In genomic region chr2:62558743-62559142, GRCh38 we compare ENCODE assay signal across 38 cellular contexts. TPM values are rescaled to one million over a fixed set of nuclear protein-coding genes. Genes with fewer than 3 reads are reported as not detected.
"Had no signal": no experiment of that assay in that cellular context is flagged by ENCODE, and none has a peak within 500 bp of the region (broad histone marks: within the 10 kb centered on the region; RNA-seq: fewer than 3 reads in every experiment).

No MANE protein-coding gene starts in this region.

- H3K27me3 Mint-ChIP-seq: activated naive CD4-positive, alpha-beta T cell treated with anti-CD3 and anti-CD28 coated beads, Interleukin-2, amount 10 ng/mL, durations not matched to agents 7 days and 5 days had no signal

- H3K4me1 Mint-ChIP-seq: activated naive CD4-positive, alpha-beta T cell treated with anti-CD3 and anti-CD28 coated beads, Interleukin-2, amount 10 ng/mL, durations not matched to agents 7 days and 5 days; activated naive CD4-positive, alpha-beta T cell treated with anti-CD3 and anti-CD28 coated beads, Interleukin-2, amount 50 U/mL, for 24 hours; activated naive CD8-positive, alpha-beta T cell treated with anti-CD3 and anti-CD28 coated beads for 36 hours; activated naive CD8-positive, alpha-beta T cell treated with anti-CD3 and anti-CD28 coated beads, Interleukin-2, amount 10 ng/mL, durations not matched to agents 7 days and 5 days; activated naive CD8-positive, alpha-beta T cell treated with anti-CD3 and anti-CD28 coated beads, Interleukin-2, amount 50 U/mL, for 24 hours; activated T-helper 17 cell treated with anti-CD3 and anti-CD28 coated beads, Interleukin-2, amount 50 U/mL, for 72 hours; brain; central memory CD8-positive, alpha-beta T cell had no signal

- H3K27me3 ChIP-seq: adrenal gland, body of pancreas, brain microvascular endothelial cell, breast epithelium, cardiac muscle cell had no signal

- H3K36me3 Mint-ChIP-seq: activated naive CD4-positive, alpha-beta T cell treated with anti-CD3 and anti-CD28 coated beads, Interleukin-2, amount 10 ng/mL, durations not matched to agents 7 days and 5 days; activated naive CD4-positive, alpha-beta T cell treated with anti-CD3 and anti-CD28 coated beads, Interleukin-2, amount 50 U/mL, for 24 hours; activated naive CD4-positive, alpha-beta T cell treated with anti-CD3 and anti-CD28 coated beads, Interleukin-2, amount 50 U/mL, for 72 hours; activated naive CD8-positive, alpha-beta T cell treated with anti-CD3 and anti-CD28 coated beads for 36 hours; activated naive CD8-positive, alpha-beta T cell treated with anti-CD3 and anti-CD28 coated beads, Interleukin-2, amount 10 ng/mL, durations not matched to agents 7 days and 5 days; brain had no signal

- H3K27ac Mint-ChIP-seq: activated naive CD4-positive, alpha-beta T cell treated with anti-CD3 and anti-CD28 coated beads for 36 hours; activated naive CD4-positive, alpha-beta T cell treated with anti-CD3 and anti-CD28 coated beads, Interleukin-2, amount 10 ng/mL, durations not matched to agents 7 days and 5 days; activated naive CD4-positive, alpha-beta T cell treated with anti-CD3 and anti-CD28 coated beads, Interleukin-2, amount 50 U/mL, for 24 hours; activated naive CD4-positive, alpha-beta T cell treated with anti-CD3 and anti-CD28 coated beads, Interleukin-2, amount 50 U/mL, for 72 hours; activated naive CD8-positive, alpha-beta T cell; activated naive CD8-positive, alpha-beta T cell treated with anti-CD3 and anti-CD28 coated beads for 36 hours; activated naive CD8-positive, alpha-beta T cell treated with anti-CD3 and anti-CD28 coated beads, Interleukin-2, amount 10 ng/mL, durations not matched to agents 7 days and 5 days; activated naive CD8-positive, alpha-beta T cell treated with anti-CD3 and anti-CD28 coated beads, Interleukin-2, amount 50 U/mL, for 24 hours; activated T-cell treated with anti-CD3 and anti-CD28 coated beads, Interleukin-2, amount 50 U/mL, for 24 hours; activated T-cell treated with anti-CD3 and anti-CD28 coated beads, Interleukin-2, amount 50 U/mL, for 72 hours; activated T-helper 1 cell treated with anti-CD3 and anti-CD28 coated beads, Interleukin-12 subunit alpha, Interleukin-12 subunit beta, Interleukin-2, Interleukin-4 antibody, amounts not matched to agents 30 ng/mL and 10 ng/mL and 1 ng/mL, durations not matched to agents 14 hours and 24 hours and 36 hours; activated T-helper 17 cell treated with anti-CD3 and anti-CD28 coated beads, Interleukin-2, amount 50 U/mL, for 72 hours; activated T-helper 2 cell treated with anti-CD3 and anti-CD28 coated beads, Interferon-gamma antibody, Interleukin-2, Interleukin-4, amounts not matched to agents 10 μg/mL and 5 μg/mL and 100 μg/mL, durations not matched to agents 14 hours and 24 hours and 36 hours; brain had no signal

- DNase-seq: activated effector memory CD4-positive, alpha-beta T cell treated with anti-CD3 and anti-CD28 coated beads, Interleukin-2, amount 50 U/mL, for 16 hours; activated effector memory CD4-positive, alpha-beta T cell treated with Interleukin-2 at 50 U/mL for 16 hours; activated gamma-delta T cell; activated gamma-delta T cell treated with Interleukin-2 at 50 U/mL for 16 hours; activated naive CD4-positive, alpha-beta T cell; activated naive CD4-positive, alpha-beta T cell treated with anti-CD3 and anti-CD28 coated beads for 36 hours; activated naive CD4-positive, alpha-beta T cell treated with anti-CD3 and anti-CD28 coated beads, Interleukin-2, amount 10 ng/mL, durations not matched to agents 7 days and 5 days; activated naive CD4-positive, alpha-beta T cell treated with anti-CD3 and anti-CD28 coated beads, Interleukin-2, amount 50 U/mL, for 16 hours; activated naive CD4-positive, alpha-beta T cell treated with Interleukin-2 at 50 U/mL for 16 hours; activated naive CD8-positive, alpha-beta T cell treated with anti-CD3 and anti-CD28 coated beads for 36 hours; activated naive CD8-positive, alpha-beta T cell treated with anti-CD3 and anti-CD28 coated beads, Interleukin-2, amount 10 ng/mL, durations not matched to agents 7 days and 5 days; activated naive CD8-positive, alpha-beta T cell treated with anti-CD3 and anti-CD28 coated beads, Interleukin-2, amount 50 U/mL, for 24 hours; activated T-cell treated with anti-CD3 and anti-CD28 coated beads, Interleukin-2, amount 50 U/mL, for 24 hours; activated T-cell treated with anti-CD3 and anti-CD28 coated beads, Interleukin-2, amount 50 U/mL, for 4 hours; activated T-cell treated with anti-CD3 and anti-CD28 coated beads, Interleukin-2, amount 50 U/mL, for 48 hours; activated T-cell treated with anti-CD3 and anti-CD28 coated beads, Interleukin-2, amount 50 U/mL, for 72 hours; adrenal gland; amniotic stem cell; amygdala; anterior cingulate cortex; aorta; body of pancreas; brain microvascular endothelial cell; caudate nucleus; central memory CD4-positive, alpha-beta T cell; cerebellar nuclear complex had no signal

- H3K27ac ChIP-seq: adrenal gland, body of pancreas, brain microvascular endothelial cell, breast epithelium, cardiac muscle cell had no signal

- H3K4me3 Mint-ChIP-seq: activated naive CD4-positive, alpha-beta T cell treated with anti-CD3 and anti-CD28 coated beads for 36 hours; activated naive CD4-positive, alpha-beta T cell treated with anti-CD3 and anti-CD28 coated beads, Interleukin-2, amount 10 ng/mL, durations not matched to agents 7 days and 5 days; activated naive CD4-positive, alpha-beta T cell treated with anti-CD3 and anti-CD28 coated beads, Interleukin-2, amount 50 U/mL, for 24 hours; activated naive CD8-positive, alpha-beta T cell; activated naive CD8-positive, alpha-beta T cell treated with anti-CD3 and anti-CD28 coated beads for 36 hours; activated naive CD8-positive, alpha-beta T cell treated with anti-CD3 and anti-CD28 coated beads, Interleukin-2, amount 10 ng/mL, durations not matched to agents 7 days and 5 days; activated naive CD8-positive, alpha-beta T cell treated with anti-CD3 and anti-CD28 coated beads, Interleukin-2, amount 50 U/mL, for 24 hours; activated T-cell treated with anti-CD3 and anti-CD28 coated beads, Interleukin-2, amount 50 U/mL, for 24 hours; activated T-cell treated with anti-CD3 and anti-CD28 coated beads, Interleukin-2, amount 50 U/mL, for 4 hours; activated T-cell treated with anti-CD3 and anti-CD28 coated beads, Interleukin-2, amount 50 U/mL, for 72 hours; activated T-helper 1 cell treated with anti-CD3 and anti-CD28 coated beads, Interleukin-12 subunit alpha, Interleukin-12 subunit beta, Interleukin-2, Interleukin-4 antibody, amounts not matched to agents 30 ng/mL and 10 ng/mL and 1 ng/mL, durations not matched to agents 14 hours and 24 hours and 36 hours; activated T-helper 17 cell treated with anti-CD3 and anti-CD28 coated beads, Interleukin-2, amount 50 U/mL, for 72 hours; brain; central memory CD8-positive, alpha-beta T cell had no signal

- H3K9me3 ChIP-seq: adrenal gland, body of pancreas, breast epithelium had no signal

- FAIRE-seq: bronchial epithelial cell, colon had no signal

- H3K9me3 Mint-ChIP-seq: activated naive CD4-positive, alpha-beta T cell treated with anti-CD3 and anti-CD28 coated beads, Interleukin-2, amount 10 ng/mL, durations not matched to agents 7 days and 5 days; activated naive CD4-positive, alpha-beta T cell treated with anti-CD3 and anti-CD28 coated beads, Interleukin-2, amount 50 U/mL, for 24 hours; activated T-cell treated with anti-CD3 and anti-CD28 coated beads, Interleukin-2, amount 50 U/mL, for 4 hours; activated T-helper 1 cell treated with anti-CD3 and anti-CD28 coated beads, Interleukin-12 subunit alpha, Interleukin-12 subunit beta, Interleukin-2, Interleukin-4 antibody, amounts not matched to agents 30 ng/mL and 10 ng/mL and 1 ng/mL, durations not matched to agents 14 hours and 24 hours and 36 hours; activated T-helper 17 cell treated with anti-CD3 and anti-CD28 coated beads, Interleukin-2, amount 50 U/mL, for 72 hours; activated T-helper 2 cell treated with anti-CD3 and anti-CD28 coated beads, Interferon-gamma antibody, Interleukin-2, Interleukin-4, amounts not matched to agents 10 μg/mL and 5 μg/mL and 100 μg/mL, durations not matched to agents 14 hours and 24 hours and 36 hours had no signal

- H3K36me3 ChIP-seq: adrenal gland, brain microvascular endothelial cell, breast epithelium, cardiac muscle cell had no signal

- H3K4me3 ChIP-seq: adrenal gland, body of pancreas, breast epithelium, cardiac muscle cell had no signal

- H3K4me1 ChIP-seq: adrenal gland, body of pancreas, breast epithelium had no signal

- ATAC-seq: activated naive CD4-positive, alpha-beta T cell treated with anti-CD3 and anti-CD28 coated beads, Interleukin-2, amount 50 U/mL, for 72 hours; activated naive CD8-positive, alpha-beta T cell treated with anti-CD3 and anti-CD28 coated beads, Interleukin-2, amount 50 U/mL, for 24 hours; activated T-cell treated with anti-CD3 and anti-CD28 coated beads, Interleukin-2, amount 50 U/mL, for 4 hours; activated T-cell treated with anti-CD3 and anti-CD28 coated beads, Interleukin-2, amount 50 U/mL, for 72 hours; activated T-helper 17 cell treated with anti-CD3 and anti-CD28 coated beads, Interleukin-2, amount 50 U/mL, for 72 hours; body of pancreas had no signal

RNA-seq across cellular contexts. Expression of gene TMEM17, which starts 52.7 kb away (rescaled TPM):
- total RNA-seq: activated naive CD4-positive, alpha-beta T cell treated with anti-CD3 and anti-CD28 coated beads, Interleukin-2, amount 50 U/mL, for 72 hours; activated naive CD8-positive, alpha-beta T cell treated with anti-CD3 and anti-CD28 coated beads, Interleukin-2, amount 10 ng/mL, durations not matched to agents 7 days and 5 days; activated T-helper 2 cell treated with anti-CD3 and anti-CD28 coated beads, Interferon-gamma antibody, Interleukin-2, Interleukin-4, amounts not matched to agents 10 μg/mL and 5 μg/mL and 100 μg/mL, durations not matched to agents 14 hours and 24 hours and 36 hours had no signal
